31 cellular contexts compared by ENCODE assay signal in genomic region chr10:49654036-49654693, GRCh38. TPM values are rescaled to one million over a fixed set of nuclear protein-coding genes. Genes with fewer than 3 reads are reported as not detected.
DNase-seq lines count a peak whose midpoint lies in the region; ATAC-seq, FAIRE-seq and TF ChIP-seq lines count a peak whose summit lies in the region.
"Had no signal": no experiment of that assay in that cellular context is flagged by ENCODE, and none has a peak within 500 bp of the region (broad histone marks: within the 10 kb centered on the region; RNA-seq: fewer than 3 reads in every experiment).

No MANE protein-coding gene starts in this region.

- H3K36me3 ChIP-seq in bronchial epithelial cell (ENCODE audit: control insufficient read depth, insufficient read depth, low read length), result no peaks in the 10 kb centered on the region
- H3K36me3 ChIP-seq in lung (ENCODE audit: control insufficient read depth in 2 of 2, insufficient read depth in 2 of 2, low read length in 2 of 2), result no peaks in the 10 kb centered on the region

- peak; percentile 7 for FAIRE-seq in bronchial epithelial cell (lab: Jason Lieb, UNC)
- FAIRE-seq in GM19239 (lab: Jason Lieb, UNC), result no peak
- FAIRE-seq: D721Med, GM18507, H54, HepG2, RCC 7860 had no signal

- H3K4me1 ChIP-seq in lung (ENCODE audit: control insufficient read depth in 2 of 2, insufficient read depth in 2 of 2, low read length in 2 of 2), result no peaks in the 10 kb centered on the region

- ATAC-seq in lung (ENCODE audit: insufficient read depth, low FRiP score), result no peak
- ATAC-seq in GM21367 (IDR thresholded peaks at IDR 0.05; ENCODE audit: unreplicated experiment), result no peak
- no peak for ATAC-seq in HG02610 (IDR thresholded peaks at IDR 0.05; ENCODE audit: unreplicated experiment)
- ATAC-seq: HepG2, Right ventricle myocardium inferior had no signal

- peak; percentile 41 for DNase-seq in activated effector memory CD4-positive, alpha-beta T cell treated with anti-CD3 and anti-CD28 coated beads, Interleukin-2, amount 50 U/mL, for 16 hours
- DNase-seq in activated effector memory CD4-positive, alpha-beta T cell treated with Interleukin-2 at 50 U/mL for 16 hours, result no peak
- DNase-seq in bronchial epithelial cell (ENCODE audit: low read depth) (no peak), lung (ENCODE audit: low spot score) (peak; percentile 17), GM19239 (ENCODE audit: insufficient read length, low spot score) (no peak), anterior cingulate cortex (lab: John Stamatoyannopoulos, UW) (no peak)
- DNase-seq: DMS53; GDM1; HFFc6; KBM-7; NCI-H1092; NCI-H1436 treated with DMSO at 0.1 percent for 48 hours; NCI-H1930; NCI-H2227 treated with DMSO at 0.1 percent for 48 hours; NCI-H510A treated with DMSO at 0.1 percent for 48 hours; NCI-H774; NK-92 treated with Interleukin-12 subunit alpha and Interleukin-12 subunit beta, amount 100 ng/mL, for 24 hours had no signal

- no peak for TF ChIP-seq CTCF in bronchial epithelial cell (IDR thresholded peaks at IDR 0.05; ENCODE audit: insufficient read depth, low read length, severe bottlenecking)
- no peak for TF ChIP-seq CTCF in lung (IDR thresholded peaks at IDR 0.05; ENCODE audit: control extremely low read depth, extremely low read depth)

- 51 to 60% methylated on average over 5 of the region's 5 CpGs for WGBS in lung, 2 donors

- no peaks in the 10 kb centered on the region for H3K27me3 ChIP-seq in bronchial epithelial cell (ENCODE audit: control insufficient read depth, insufficient read depth, low read length)
- no peaks in the 10 kb centered on the region for H3K27me3 ChIP-seq in lung (ENCODE audit: control insufficient read depth, insufficient read depth)

- H3K9me3 ChIP-seq in lung (ENCODE audit: control insufficient read depth in 2 of 2, insufficient read depth in 1 of 2, low read length in 1 of 2), result no peaks in the 10 kb centered on the region

- no peak overlapping the region for H3K4me3 ChIP-seq in bronchial epithelial cell (ENCODE audit: low read depth, low read length)
- no peak overlapping the region for H3K4me3 ChIP-seq in lung

- H3K27ac ChIP-seq in lung (ENCODE audit: low read depth in 1 of 2, low read length in 1 of 2), result no peak overlapping the region
- H3K27ac ChIP-seq: HL-60 had no signal

RNA-seq across cellular contexts. Expression of gene C10orf53, which starts 25.3 kb away (rescaled TPM):
- total RNA-seq in bronchial epithelial cell (not detected in 2 replicates), lung (under 1 TPM; 0.09 to 0.11 TPM)
- polyA plus RNA-seq in lung, result not detected
- total RNA-seq: A172, HepG2, HFFc6, HT-29, Right ventricle myocardium inferior, SK-MEL-5 had no signal
- polyA plus RNA-seq: AG04450, CD14-positive monocyte, HepG2 had no signal

RNA-seq across cellular contexts. Expression of gene CHAT, which starts 40.3 kb away (rescaled TPM):
- total RNA-seq in bronchial epithelial cell (not detected in 2 replicates), lung (not detected)
- polyA plus RNA-seq in lung, result not detected
- total RNA-seq: A172, HepG2, HFFc6, HT-29, Right ventricle myocardium inferior, SK-MEL-5 had no signal
- polyA plus RNA-seq: AG04450, CD14-positive monocyte, HepG2 had no signal

RNA-seq across cellular contexts. Expression of gene SLC18A3, which starts 44.1 kb away (rescaled TPM):
- total RNA-seq in bronchial epithelial cell (not detected in 2 replicates), lung (not detected)
- not detected for polyA plus RNA-seq in lung
- total RNA-seq: A172, HepG2, HFFc6, HT-29, Right ventricle myocardium inferior, SK-MEL-5 had no signal
- polyA plus RNA-seq: AG04450, CD14-positive monocyte, HepG2 had no signal

Comparison
In these comparisons a context has a peak if more than half of its experiments do, and no peak if none do; other contexts are left out.
1. DNase-seq: peak in activated effector memory CD4-positive, alpha-beta T cell treated with anti-CD3 and anti-CD28 coated beads, Interleukin-2, amount 50 U/mL, for 16 hours (single experiment) and lung (single experiment); none in activated effector memory CD4-positive, alpha-beta T cell treated with Interleukin-2 at 50 U/mL for 16 hours (single experiment), bronchial epithelial cell (single experiment), GM19239 (single experiment) and anterior cingulate cortex (0 of 58).